ENCODE assay signal across 21 cellular contexts in the genomic region with DNA sequence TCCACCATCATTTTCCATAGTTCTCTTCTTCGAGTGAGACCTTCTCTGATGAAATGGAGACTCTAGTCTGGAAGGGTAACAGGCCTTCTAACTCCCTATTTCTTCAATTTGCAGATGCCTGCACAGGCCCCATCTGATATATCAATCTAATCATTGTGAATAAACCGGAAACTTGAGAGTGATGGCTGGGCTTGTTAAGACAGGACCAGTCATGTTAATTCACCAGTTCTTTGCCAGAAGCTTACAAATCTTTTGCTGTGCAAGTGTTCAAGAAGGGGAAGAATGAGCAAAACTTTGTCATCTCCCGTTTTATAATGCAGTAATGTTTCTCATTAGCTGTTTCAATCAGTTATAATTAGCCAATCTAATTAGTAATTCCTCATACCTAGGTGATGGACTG.
DNase-seq lines count a peak whose midpoint lies in the region; ATAC-seq, FAIRE-seq and TF ChIP-seq lines count a peak whose summit lies in the region.
"Had no signal": no experiment of that assay in that cellular context is flagged by ENCODE, and none has a peak within 500 bp of the region (broad histone marks: within the 10 kb centered on the region; RNA-seq: fewer than 3 reads in every experiment).

No MANE protein-coding gene starts in this region.

- H2BK15ac ChIP-seq in neuronal stem cell (ENCODE audit: low read length) = no peak overlapping the region

- no peak overlapping the region for H3K14ac ChIP-seq in neuronal stem cell (ENCODE audit: low read length)

- peak; percentile 40; the same call in 1 of the 3 replicates for ATAC-seq in RWPE2 (ENCODE audit: low read depth)
- no peak for ATAC-seq in GM21786 (IDR thresholded peaks at IDR 0.05; ENCODE audit: unreplicated experiment)
- ATAC-seq: A549; CD8-positive, alpha-beta T cell; GM23338; HCT116 had no signal

- H4K20me1 ChIP-seq in keratinocyte (ENCODE audit: control insufficient read depth, extremely low read depth, insufficient read depth, low read length) = no peaks in the 10 kb centered on the region
- H4K20me1 ChIP-seq: BLaER1 had no signal

- H3K9ac ChIP-seq in keratinocyte (ENCODE audit: control insufficient read depth, extremely low read depth, insufficient read depth, low read length) = no peak overlapping the region
- H3K9ac ChIP-seq in neuronal stem cell (ENCODE audit: low read depth, low read length, poor library complexity) = no peak overlapping the region
- H3K9ac ChIP-seq: BLaER1 had no signal

- H3K27me3 ChIP-seq in RWPE2 (ENCODE audit: insufficient read depth, poor library complexity, severe bottlenecking) (no peaks in the 10 kb centered on the region), keratinocyte (ENCODE audit: control insufficient read depth, extremely low read depth, insufficient read depth, low read length) (no peaks in the 10 kb centered on the region), BE2C (no peaks in the 10 kb centered on the region), neuronal stem cell (ENCODE audit: control insufficient read depth in 3 of 3, insufficient read depth in 3 of 3, low read depth in 1 of 3, low read length in 3 of 3) (no peaks in the 10 kb centered on the region)
- H3K27me3 ChIP-seq: BLaER1 had no signal

- no peak overlapping the region for H4K8ac ChIP-seq in neuronal stem cell (ENCODE audit: low read depth, low read length)

- no peaks in the 10 kb centered on the region for H3K79me1 ChIP-seq in neuronal stem cell (ENCODE audit: low read depth, low read length)

- H3K79me2 ChIP-seq in keratinocyte (ENCODE audit: control insufficient read depth, insufficient read depth, low read length) = no peaks in the 10 kb centered on the region

- H2AFZ ChIP-seq in keratinocyte (ENCODE audit: control insufficient read depth, low read length) (no peak overlapping the region), neuronal stem cell (ENCODE audit: low read length) (no peak overlapping the region)
- H2AFZ ChIP-seq: GM23338 had no signal

- H3K9me1 ChIP-seq in keratinocyte (ENCODE audit: control insufficient read depth, extremely low read depth, insufficient read depth, low read length) = no peaks in the 10 kb centered on the region

- H3K18ac ChIP-seq in neuronal stem cell (ENCODE audit: low read length) = no peak overlapping the region

- DNase-seq in HPDE6-E6E7 (ENCODE audit: extremely low spot score) = peak; percentile 26
- DNase-seq in RWPE2 (ENCODE audit: low spot score) = no peak
- peak; percentile 83 for DNase-seq in epithelial cell of esophagus (ENCODE audit: low read depth)
- no peak for DNase-seq in keratinocyte (ENCODE audit: low read depth, low spot score)
- no peak for DNase-seq in BE2C
- DNase-seq in neuronal stem cell (ENCODE audit: low spot score) = no peak
- DNase-seq: 8988T; Caco-2; CD4-positive, CD25-positive, alpha-beta regulatory T cell; CD8-positive, alpha-beta T cell; DMS153; DND-41; H9 had no signal

- H3K4me3 ChIP-seq in RWPE2 (ENCODE audit: severe bottlenecking) (no peak overlapping the region), epithelial cell of esophagus (ENCODE audit: low read length) (no peak overlapping the region), keratinocyte (ENCODE audit: control insufficient read depth in 2 of 3, extremely low read depth in 1 of 3, insufficient read depth in 2 of 3, low read depth in 1 of 3, low read length in 3 of 3) (no peak overlapping the region), BE2C (ENCODE audit: low read depth, low read length) (no peak overlapping the region), neuronal stem cell (ENCODE audit: low read length in 2 of 2) (no peak overlapping the region)
- H3K4me3 ChIP-seq: A549, BLaER1, GM23338 had no signal

- H2BK5ac ChIP-seq in neuronal stem cell (ENCODE audit: low read length) = no peak overlapping the region

- H3K36me3 ChIP-seq in RWPE2 (ENCODE audit: low read depth) (no peaks in the 10 kb centered on the region), keratinocyte (ENCODE audit: control insufficient read depth in 2 of 2, extremely low read depth in 1 of 2, insufficient read depth in 2 of 2, low read length in 2 of 2) (no peaks in the 10 kb centered on the region), BE2C (no peaks in the 10 kb centered on the region), neuronal stem cell (replicated peaks in 1 of 2; ENCODE audit: control insufficient read depth in 2 of 2, insufficient read depth in 2 of 2, low read length in 2 of 2) (no peaks in the 10 kb centered on the region)
- H3K36me3 ChIP-seq: BLaER1 had no signal

- no peak overlapping the region for H2BK120ac ChIP-seq in neuronal stem cell (ENCODE audit: low read depth, low read length)

- H2BK12ac ChIP-seq in neuronal stem cell (ENCODE audit: low read length) = no peak overlapping the region

- no peak overlapping the region for H2AK5ac ChIP-seq in neuronal stem cell (ENCODE audit: low read depth, low read length)

- H3K27ac ChIP-seq in RWPE2 (ENCODE audit: poor library complexity, severe bottlenecking) (no peak overlapping the region), keratinocyte (ENCODE audit: control insufficient read depth, insufficient read depth, low read length) (no peak overlapping the region), neuronal stem cell (replicated peaks; ENCODE audit: low read length) (no peak overlapping the region)
- H3K27ac ChIP-seq: A549, BLaER1, C4-2B had no signal

- H4K91ac ChIP-seq in neuronal stem cell (ENCODE audit: low read depth, low read length, poor library complexity) = no peak overlapping the region

- no CpG with 5 or more reads among the region's 3 CpGs for WGBS in neuronal stem cell (ENCODE audit: extremely low coverage in 2 of 2, insufficient read length in 2 of 2, insufficient replicate concordance in 1 of 2), 2 donors

- H3K9me3 ChIP-seq in RWPE2 (ENCODE audit: severe bottlenecking) (no peaks in the 10 kb centered on the region), keratinocyte (ENCODE audit: control insufficient read depth, low read depth, low read length) (no peaks in the 10 kb centered on the region), BE2C (no peaks in the 10 kb centered on the region; the same call in 1 of the 2 replicates), neuronal stem cell (replicated peaks in 1 of 2; ENCODE audit: control insufficient read depth in 2 of 2, insufficient read depth in 1 of 2, low read depth in 1 of 2, low read length in 2 of 2) (no peaks in the 10 kb centered on the region)
- H3K9me3 ChIP-seq: A549, BLaER1 had no signal

- H3K23ac ChIP-seq in neuronal stem cell (ENCODE audit: low read depth, low read length, poor library complexity) = no peak overlapping the region

- dilution Hi-C loops in keratinocyte (cut with MboI; ENCODE audit: extremely low pct_ligation_motif_present, low sequenced_read_pairs) = no loop called here

- TF ChIP-seq CTCF in RWPE2 (IDR thresholded peaks at IDR 0.05; ENCODE audit: poor library complexity, severe bottlenecking) (no peak), epithelial cell of esophagus (IDR thresholded peaks at IDR 0.05; ENCODE audit: insufficient read depth, low read depth, low read length, missing control alignments) (no peak), keratinocyte (optimal IDR thresholded peaks at IDR 0.05 in 1 of 3, IDR thresholded peaks at IDR 0.05 in 1 of 3, conservative IDR thresholded peaks at IDR 0.05 in 1 of 3; ENCODE audit: extremely low read depth in 1 of 3, insufficient read depth in 2 of 3, low read length in 3 of 3) (no peak), BE2C (IDR thresholded peaks at IDR 0.05; ENCODE audit: low read depth, low read length) (no peak)

- H3K4me2 ChIP-seq in keratinocyte (ENCODE audit: control insufficient read depth, extremely low read depth, insufficient read depth, low read depth, low read length) (peak overlapping the region; percentile 22), neuronal stem cell (ENCODE audit: insufficient read depth, low read length, poor library complexity, severe bottlenecking) (no peak overlapping the region)
- H3K4me2 ChIP-seq: A549, BLaER1, GM23338 had no signal

- H3K4ac ChIP-seq in neuronal stem cell (ENCODE audit: low read length) = no peak overlapping the region

- FAIRE-seq in keratinocyte (lab: Jason Lieb, UNC) = no peak
- FAIRE-seq: A549, G401.6, GM19239 had no signal

- H3K4me1 ChIP-seq in RWPE2 (ENCODE audit: insufficient read depth, poor library complexity, severe bottlenecking) (peaks cover 5% of the 10 kb centered on the region), keratinocyte (ENCODE audit: control insufficient read depth, extremely low read depth, insufficient read depth, low read length) (peaks cover 4% of the 10 kb centered on the region), BE2C (no peaks in the 10 kb centered on the region), neuronal stem cell (ENCODE audit: control insufficient read depth in 2 of 2, insufficient read depth in 1 of 2, low read depth in 1 of 2, low read length in 2 of 2) (no peaks in the 10 kb centered on the region)
- H3K4me1 ChIP-seq: A549, BLaER1, Caco-2 had no signal

Comparison
In these comparisons a context has a peak if more than half of its experiments do, and no peak if none do; other contexts are left out.
1. DNase-seq: peak in HPDE6-E6E7 (single experiment) and epithelial cell of esophagus (single experiment); none in RWPE2 (single experiment), keratinocyte (single experiment), BE2C (single experiment) and neuronal stem cell (single experiment).